19 cellular contexts compared by ENCODE assay signal in genomic region chr9:21128186-21128585, GRCh38. TPM values are rescaled to one million over a fixed set of nuclear protein-coding genes. Genes with fewer than 3 reads are reported as not detected.
"Had no signal": no experiment of that assay in that cellular context is flagged by ENCODE, and none has a peak within 500 bp of the region (broad histone marks: within the 10 kb centered on the region; RNA-seq: fewer than 3 reads in every experiment).

No MANE protein-coding gene starts in this region.

RNA-seq across cellular contexts. Expression of gene IFNW1, which starts 13.4 kb away (rescaled TPM):
- total RNA-seq: kidney epithelial cell; left ventricle myocardium inferior; lower leg skin; lung; mesenteric fat pad; mucosa of descending colon; naive thymus-derived CD8-positive, alpha-beta T cell; neural crest cell; osteoblast; pancreas; prostate gland; right cardiac atrium; sciatic nerve; spleen; subcutaneous adipose tissue; suprapubic skin; thoracic aorta; upper lobe of right lung had no signal
- polyA plus RNA-seq: lung; naive thymus-derived CD8-positive, alpha-beta T cell; pancreas; right cardiac atrium; small intestine; spleen had no signal

RNA-seq across cellular contexts. Expression of gene IFNA21, which starts 38.3 kb away (rescaled TPM):
- total RNA-seq: kidney epithelial cell; left ventricle myocardium inferior; lower leg skin; lung; mesenteric fat pad; mucosa of descending colon; naive thymus-derived CD8-positive, alpha-beta T cell; neural crest cell; osteoblast; pancreas; prostate gland; right cardiac atrium; sciatic nerve; spleen; subcutaneous adipose tissue; suprapubic skin; thoracic aorta; upper lobe of right lung had no signal
- polyA plus RNA-seq: lung; naive thymus-derived CD8-positive, alpha-beta T cell; pancreas; right cardiac atrium; small intestine; spleen had no signal

RNA-seq across cellular contexts. Expression of gene IFNB1, which starts 50.4 kb away (rescaled TPM):
- total RNA-seq: kidney epithelial cell; left ventricle myocardium inferior; lower leg skin; lung; mesenteric fat pad; mucosa of descending colon; naive thymus-derived CD8-positive, alpha-beta T cell; neural crest cell; osteoblast; pancreas; prostate gland; right cardiac atrium; sciatic nerve; spleen; subcutaneous adipose tissue; suprapubic skin; thoracic aorta; upper lobe of right lung had no signal
- polyA plus RNA-seq: naive thymus-derived CD8-positive, alpha-beta T cell; pancreas; right cardiac atrium; small intestine; spleen had no signal

RNA-seq across cellular contexts. Expression of gene IFNA4, which starts 59.2 kb away (rescaled TPM):
- total RNA-seq: kidney epithelial cell; left ventricle myocardium inferior; lower leg skin; lung; mesenteric fat pad; mucosa of descending colon; naive thymus-derived CD8-positive, alpha-beta T cell; neural crest cell; osteoblast; pancreas; prostate gland; right cardiac atrium; sciatic nerve; spleen; subcutaneous adipose tissue; suprapubic skin; thoracic aorta; upper lobe of right lung had no signal
- polyA plus RNA-seq: lung; naive thymus-derived CD8-positive, alpha-beta T cell; pancreas; right cardiac atrium; small intestine; spleen had no signal
